8 cellular contexts compared by ENCODE assay signal in the genomic region with DNA sequence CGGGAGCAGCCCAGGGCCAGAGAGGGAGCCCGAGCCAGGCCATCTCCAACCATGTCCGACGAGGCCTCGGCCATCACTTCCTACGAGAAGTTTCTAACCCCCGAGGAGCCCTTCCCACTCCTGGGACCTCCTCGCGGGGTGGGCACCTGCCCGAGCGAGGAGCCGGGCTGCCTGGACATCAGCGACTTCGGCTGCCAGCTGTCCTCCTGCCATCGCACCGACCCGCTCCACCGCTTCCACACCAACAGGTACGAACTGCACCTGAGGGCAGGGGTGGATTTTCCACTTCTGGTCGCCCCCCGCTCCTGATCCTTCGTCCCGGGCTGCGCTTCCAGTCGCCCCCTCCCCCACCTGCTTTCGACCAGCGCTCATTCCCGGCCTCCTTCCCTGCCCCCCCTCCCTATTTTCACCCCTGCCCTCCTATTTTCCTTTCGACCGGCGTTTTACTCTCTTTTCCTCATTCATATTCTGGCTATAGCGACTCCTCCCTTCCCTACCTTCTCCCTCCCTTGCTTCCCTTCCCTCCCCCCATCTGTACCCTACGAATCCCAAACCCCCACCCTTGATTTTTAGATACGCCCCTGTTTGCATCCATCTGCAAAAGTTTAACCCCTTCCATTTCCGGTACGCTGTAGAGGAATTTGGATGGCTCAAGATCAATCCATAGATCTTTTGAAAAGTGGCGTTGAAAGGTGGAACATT. TPM values are rescaled to one million over a fixed set of nuclear protein-coding genes. Genes with fewer than 3 reads are reported as not detected.
DNase-seq lines count a peak whose midpoint lies in the region; ATAC-seq and TF ChIP-seq lines count a peak whose summit lies in the region.

No MANE protein-coding gene starts in this region.

- no peaks in the 10 kb centered on the region for H3K27me3 Mint-ChIP-seq in activated T-helper 17 cell treated with anti-CD3 and anti-CD28 coated beads, Interleukin-2, amount 50 U/mL, for 72 hours
- peaks cover 0 to 4% of the 10 kb centered on the region in 2 donors for H3K27me3 Mint-ChIP-seq in stimulated activated naive B cell treated with anti-CD40 and anti-IgM and Interleukin-4, amounts not matched to agents 10 μg/mL and 1 μg/mL and 100 μg/mL, for 72 hours

- no peaks in the 10 kb centered on the region for H3K36me3 ChIP-seq in cardiac muscle cell

- H3K4me1 Mint-ChIP-seq in activated T-helper 17 cell treated with anti-CD3 and anti-CD28 coated beads, Interleukin-2, amount 50 U/mL, for 72 hours: peaks cover 16% of the 10 kb centered on the region
- peaks cover 12 to 26% of the 10 kb centered on the region in 2 donors for H3K4me1 Mint-ChIP-seq in stimulated activated naive B cell treated with anti-CD40 and anti-IgM and Interleukin-4, amounts not matched to agents 10 μg/mL and 1 μg/mL and 100 μg/mL, for 72 hours

- DNase-seq in cardiac muscle cell (ENCODE audit: low read depth in 1 of 2, low spot score in 1 of 2): no peak
- no peak for DNase-seq in Right ventricle myocardium superior
- DNase-seq in iPS-NIHi11 (ENCODE audit: low spot score): peak; percentile 8
- no peak for DNase-seq in stimulated activated naive B cell treated with anti-CD40 and anti-IgM and Interleukin-4, amounts not matched to agents 10 μg/mL and 1 μg/mL and 100 μg/mL, for 72 hours
- no peak for DNase-seq in DMS79 (lab: John Stamatoyannopoulos, UW)
- DNase-seq in NCI-H1694 treated with DMSO at 0.1 percent for 48 hours (lab: John Stamatoyannopoulos, UW): no peak

- H3K36me3 Mint-ChIP-seq in activated T-helper 17 cell treated with anti-CD3 and anti-CD28 coated beads, Interleukin-2, amount 50 U/mL, for 72 hours (ENCODE audit: low read depth): peaks cover 30% of the 10 kb centered on the region
- peaks cover 3 to 4% of the 10 kb centered on the region in 2 donors for H3K36me3 Mint-ChIP-seq in stimulated activated naive B cell treated with anti-CD40 and anti-IgM and Interleukin-4, amounts not matched to agents 10 μg/mL and 1 μg/mL and 100 μg/mL, for 72 hours

- ATAC-seq in Right ventricle myocardium superior (ENCODE audit: poor library complexity) (no peak), HG03097 (IDR thresholded peaks at IDR 0.05; ENCODE audit: low FRiP score, unreplicated experiment) (no peak)
- no peak for ATAC-seq in activated T-helper 17 cell treated with anti-CD3 and anti-CD28 coated beads, Interleukin-2, amount 50 U/mL, for 72 hours (replicated peaks)
- no peak for ATAC-seq in stimulated activated naive B cell treated with anti-CD40 and anti-IgM and Interleukin-4, amounts not matched to agents 10 μg/mL and 1 μg/mL and 100 μg/mL, for 72 hours (replicated peaks)

- H3K9me3 Mint-ChIP-seq in activated T-helper 17 cell treated with anti-CD3 and anti-CD28 coated beads, Interleukin-2, amount 50 U/mL, for 72 hours: no peaks in the 10 kb centered on the region
- no peaks in the 10 kb centered on the region for H3K9me3 Mint-ChIP-seq in stimulated activated naive B cell treated with anti-CD40 and anti-IgM and Interleukin-4, amounts not matched to agents 10 μg/mL and 1 μg/mL and 100 μg/mL, for 72 hours

- peak overlapping the region; percentile 83 for H3K4me3 Mint-ChIP-seq in activated T-helper 17 cell treated with anti-CD3 and anti-CD28 coated beads, Interleukin-2, amount 50 U/mL, for 72 hours
- H3K4me3 Mint-ChIP-seq in stimulated activated naive B cell treated with anti-CD40 and anti-IgM and Interleukin-4, amounts not matched to agents 10 μg/mL and 1 μg/mL and 100 μg/mL, for 72 hours: peak overlapping the region; percentile 83 to 84

- no peak for TF ChIP-seq CTCF in cardiac muscle cell (IDR thresholded peaks at IDR 0.05; ENCODE audit: low read depth, low read length)

- no peaks in the 10 kb centered on the region for H3K27me3 ChIP-seq in cardiac muscle cell

- peak overlapping the region; percentile 75 for H3K27ac Mint-ChIP-seq in activated T-helper 17 cell treated with anti-CD3 and anti-CD28 coated beads, Interleukin-2, amount 50 U/mL, for 72 hours
- H3K27ac Mint-ChIP-seq in stimulated activated naive B cell treated with anti-CD40 and anti-IgM and Interleukin-4, amounts not matched to agents 10 μg/mL and 1 μg/mL and 100 μg/mL, for 72 hours: peak overlapping the region; percentile 63

- intact Hi-C loops in Right ventricle myocardium superior (cut with DNase I): no loop called here

- H3K9me3 ChIP-seq in cardiac muscle cell (ENCODE audit: low read depth): no peaks in the 10 kb centered on the region

- peak overlapping the region; percentile 86 for H3K4me3 ChIP-seq in cardiac muscle cell

- peaks cover 4% of the 10 kb centered on the region for H3K4me1 ChIP-seq in cardiac muscle cell (ENCODE audit: low read depth)

- peak overlapping the region; percentile 88 for H3K27ac ChIP-seq in cardiac muscle cell

RNA-seq across cellular contexts. Expression of a gene that starts 0.6 kb away (rescaled TPM):
- total RNA-seq in cardiac muscle cell (25.5 and 28.1 TPM in 2 replicates), Right ventricle myocardium superior (9.0 TPM)
- 18.4 and 21.3 TPM in 2 replicates for polyA plus RNA-seq in cardiac muscle cell
- 1 to 10 TPM; 9.6 TPM for total RNA-seq in activated T-helper 17 cell treated with anti-CD3 and anti-CD28 coated beads, Interleukin-2, amount 50 U/mL, for 72 hours

RNA-seq across cellular contexts. Expression of a gene that starts 10.1 kb away (rescaled TPM):
- 8.7 and 15.2 TPM in 2 replicates for total RNA-seq in cardiac muscle cell
- polyA plus RNA-seq in cardiac muscle cell: 5.1 and 9.5 TPM in 2 replicates
- total RNA-seq in Right ventricle myocardium superior: 11.9 TPM
- 1 to 10 TPM; 6.1 to 8.7 TPM for total RNA-seq in activated T-helper 17 cell treated with anti-CD3 and anti-CD28 coated beads, Interleukin-2, amount 50 U/mL, for 72 hours

RNA-seq across cellular contexts. Expression of a gene that starts 54.6 kb away (rescaled TPM):
- total RNA-seq in cardiac muscle cell: 4.1 and 4.5 TPM in 2 replicates
- polyA plus RNA-seq in cardiac muscle cell: 4.8 and 5.5 TPM in 2 replicates
- 0.65 TPM for total RNA-seq in Right ventricle myocardium superior
- total RNA-seq in activated T-helper 17 cell treated with anti-CD3 and anti-CD28 coated beads, Interleukin-2, amount 50 U/mL, for 72 hours: 1 to 10 TPM; 1.6 to 2.0 TPM
